6 cellular contexts compared by ENCODE assay signal in the genomic region with DNA sequence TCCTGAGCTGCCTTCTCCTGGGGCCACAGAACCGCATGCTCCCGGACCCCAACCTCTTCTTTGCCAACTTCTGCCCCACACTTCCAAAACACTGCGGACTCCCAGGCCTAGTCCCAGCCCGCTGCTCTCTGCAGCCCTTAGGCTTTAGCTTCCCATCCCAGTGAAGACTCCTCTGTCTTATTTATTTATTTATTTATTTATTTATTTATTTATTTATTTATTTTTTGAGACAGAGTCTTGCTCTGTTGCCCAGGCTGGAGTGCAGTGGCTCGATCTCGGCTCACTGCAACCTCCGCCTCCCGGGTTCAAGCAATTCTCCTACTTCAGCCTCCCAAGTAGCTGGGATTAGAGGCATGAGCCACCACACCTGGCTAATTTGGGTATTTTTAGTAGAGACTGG. TPM values are rescaled to one million over a fixed set of nuclear protein-coding genes. Genes with fewer than 3 reads are reported as not detected.
"Had no signal": no experiment of that assay in that cellular context is flagged by ENCODE, and none has a peak within 500 bp of the region (broad histone marks: within the 10 kb centered on the region; RNA-seq: fewer than 3 reads in every experiment).

No MANE protein-coding gene starts in this region.

RNA-seq across cellular contexts. Expression of a gene that starts 21.6 kb away (rescaled TPM):
- total RNA-seq: occipital lobe, prostate gland, right atrium auricular region, sigmoid colon, skeletal muscle tissue, smooth muscle cell had no signal
